25 cellular contexts compared by ENCODE assay signal in the genomic region with DNA sequence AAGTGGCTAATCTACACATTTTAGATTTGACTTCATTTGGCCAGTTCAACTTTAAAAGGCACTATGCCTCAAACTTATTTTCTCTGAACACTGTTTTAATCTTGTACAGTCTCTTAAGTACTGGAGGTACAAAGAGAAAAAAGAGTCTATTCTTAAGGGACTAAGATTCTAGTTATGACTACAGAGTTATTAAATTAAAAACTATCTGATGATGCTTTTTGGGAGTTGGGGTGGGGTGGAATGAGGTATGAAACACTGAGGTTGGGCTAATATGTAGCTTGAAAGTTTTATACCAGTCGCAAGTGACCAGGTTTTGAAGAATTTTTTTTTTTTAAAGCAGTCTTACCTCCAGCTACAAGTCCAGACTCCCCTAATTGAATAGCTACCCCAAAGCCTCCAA. TPM values are rescaled to one million over a fixed set of nuclear protein-coding genes. Genes with fewer than 3 reads are reported as not detected.
"Had no signal": no experiment of that assay in that cellular context is flagged by ENCODE, and none has a peak within 500 bp of the region (broad histone marks: within the 10 kb centered on the region; RNA-seq: fewer than 3 reads in every experiment).

No MANE protein-coding gene starts in this region.

- H3K27ac ChIP-seq: brain microvascular endothelial cell, cardiac muscle cell, Peyer's patch, RWPE1, SJCRH30, VCaP had no signal

- DNase-seq: activated CD4-positive, alpha-beta memory T cell treated with anti-CD3 and anti-CD28 coated beads for 36 hours; activated CD4-positive, alpha-beta T cell treated with anti-CD3 and anti-CD28 coated beads, Interleukin-2, amount 10 ng/mL, durations not matched to agents 7 days and 5 days; activated CD4-positive, CD25-positive, alpha-beta regulatory T cell; activated CD8-positive, alpha-beta memory T cell treated with anti-CD3 and anti-CD28 coated beads for 24 hours; activated gamma-delta T cell; activated naive CD4-positive, alpha-beta T cell treated with anti-CD3 and anti-CD28 coated beads, Interleukin-2, amount 10 ng/mL, durations not matched to agents 7 days and 5 days; activated naive CD8-positive, alpha-beta T cell treated with anti-CD3 and anti-CD28 coated beads for 36 hours; activated T-cell treated with anti-CD3 and anti-CD28 coated beads, Interleukin-2, amount 50 U/mL, for 4 hours; brain microvascular endothelial cell; NCI-H1105 treated with DMSO at 0.1 percent for 48 hours; NCI-H1436 treated with DMSO at 0.1 percent for 48 hours; NCI-H187; NCI-H2081; NCI-H510A treated with DMSO at 0.1 percent for 48 hours; NCI-H69; NK-92 treated with Interleukin-12 subunit alpha and Interleukin-12 subunit beta, amount 100 ng/mL, for 24 hours; Peyer's patch; Right ventricle myocardium superior; SJCRH30; SK-N-SH; T-helper 1 cell had no signal

- H3K27me3 ChIP-seq: brain microvascular endothelial cell, cardiac muscle cell, Peyer's patch, SJCRH30 had no signal

- H3K4me1 ChIP-seq: Peyer's patch, SJCRH30 had no signal

- H3K9me3 Mint-ChIP-seq: activated CD4-positive, alpha-beta memory T cell treated with anti-CD3 and anti-CD28 coated beads for 36 hours; activated naive CD4-positive, alpha-beta T cell treated with anti-CD3 and anti-CD28 coated beads, Interleukin-2, amount 10 ng/mL, durations not matched to agents 7 days and 5 days; activated naive CD8-positive, alpha-beta T cell treated with anti-CD3 and anti-CD28 coated beads for 36 hours; activated T-cell treated with anti-CD3 and anti-CD28 coated beads, Interleukin-2, amount 50 U/mL, for 4 hours had no signal

- H3K27me3 Mint-ChIP-seq: activated CD4-positive, alpha-beta memory T cell treated with anti-CD3 and anti-CD28 coated beads for 36 hours; activated CD4-positive, alpha-beta T cell treated with anti-CD3 and anti-CD28 coated beads, Interleukin-2, amount 10 ng/mL, durations not matched to agents 7 days and 5 days; activated naive CD4-positive, alpha-beta T cell treated with anti-CD3 and anti-CD28 coated beads, Interleukin-2, amount 10 ng/mL, durations not matched to agents 7 days and 5 days; activated naive CD8-positive, alpha-beta T cell treated with anti-CD3 and anti-CD28 coated beads for 36 hours had no signal

- H3K36me3 ChIP-seq: brain microvascular endothelial cell, Peyer's patch, SJCRH30 had no signal

- H3K27ac Mint-ChIP-seq: activated CD4-positive, alpha-beta memory T cell treated with anti-CD3 and anti-CD28 coated beads for 36 hours; activated CD4-positive, alpha-beta T cell treated with anti-CD3 and anti-CD28 coated beads, Interleukin-2, amount 10 ng/mL, durations not matched to agents 7 days and 5 days; activated naive CD4-positive, alpha-beta T cell treated with anti-CD3 and anti-CD28 coated beads, Interleukin-2, amount 10 ng/mL, durations not matched to agents 7 days and 5 days had no signal

- H3K9me3 ChIP-seq: Peyer's patch, SJCRH30, SK-N-SH had no signal

- H3K4me3 Mint-ChIP-seq: activated CD4-positive, alpha-beta memory T cell treated with anti-CD3 and anti-CD28 coated beads for 36 hours; activated CD4-positive, alpha-beta T cell treated with anti-CD3 and anti-CD28 coated beads, Interleukin-2, amount 10 ng/mL, durations not matched to agents 7 days and 5 days; activated naive CD4-positive, alpha-beta T cell treated with anti-CD3 and anti-CD28 coated beads, Interleukin-2, amount 10 ng/mL, durations not matched to agents 7 days and 5 days; activated naive CD8-positive, alpha-beta T cell treated with anti-CD3 and anti-CD28 coated beads for 36 hours; activated T-cell treated with anti-CD3 and anti-CD28 coated beads, Interleukin-2, amount 50 U/mL, for 4 hours had no signal

- ATAC-seq: activated T-cell treated with anti-CD3 and anti-CD28 coated beads, Interleukin-2, amount 50 U/mL, for 4 hours had no signal

- H3K4me3 ChIP-seq: cardiac muscle cell, Peyer's patch, SJCRH30 had no signal

- H3K9me2 ChIP-seq: SK-N-SH had no signal

- H3K9ac ChIP-seq: SK-N-SH had no signal

- H3K4me2 ChIP-seq: SK-N-SH had no signal

RNA-seq across cellular contexts. Expression of a gene that starts 17.7 kb away (rescaled TPM):
- total RNA-seq: cardiac muscle cell; SJCRH30; T-helper 2 cell treated with Interferon-gamma antibody and Interleukin-4, amounts not matched to agents 100 ng/mL and 5 ng/mL, for 36 hours had no signal
- polyA plus RNA-seq: SK-N-SH had no signal

RNA-seq across cellular contexts. Expression of a gene that starts 52.9 kb away (rescaled TPM):
- total RNA-seq: activated CD4-positive, alpha-beta T cell treated with anti-CD3 and anti-CD28 coated beads, Interleukin-2, amount 10 ng/mL, durations not matched to agents 7 days and 5 days; cardiac muscle cell; SJCRH30 had no signal
- polyA plus RNA-seq: SK-N-SH had no signal
